22 cellular contexts compared by ENCODE assay signal in genomic region chr7:121953164-121953563, GRCh38.
DNase-seq lines count a peak whose midpoint lies in the region; ATAC-seq, FAIRE-seq and TF ChIP-seq lines count a peak whose summit lies in the region.
"Had no signal": no experiment of that assay in that cellular context is flagged by ENCODE, and none has a peak within 500 bp of the region (broad histone marks: within the 10 kb centered on the region; RNA-seq: fewer than 3 reads in every experiment).

No MANE protein-coding gene starts in this region.

- H4K5ac ChIP-seq in IMR-90 (ENCODE audit: low read depth, low read length) = no peak overlapping the region

- H4K8ac ChIP-seq in IMR-90 (ENCODE audit: low read depth in 2 of 2, low read length in 2 of 2) = no peak overlapping the region

- H4K91ac ChIP-seq in IMR-90 (ENCODE audit: insufficient read depth, low read depth, low read length) = no peak overlapping the region

- no peak overlapping the region for H3K18ac ChIP-seq in IMR-90 (ENCODE audit: low read depth, low read length)

- no peak overlapping the region for H3K23ac ChIP-seq in IMR-90 (ENCODE audit: low read depth, low read length)

- H3K4ac ChIP-seq in IMR-90 (ENCODE audit: low read depth, low read length) = no peak overlapping the region

- H2AK9ac ChIP-seq in IMR-90 (replicated peaks; ENCODE audit: low read depth, low read length, poor library complexity) = no peak overlapping the region

- H3K4me1 ChIP-seq in mammary epithelial cell (ENCODE audit: insufficient read depth, low read length) (peaks cover 9% of the 10 kb centered on the region), IMR-90 (ENCODE audit: control insufficient read depth, insufficient read depth, low read length) (no peaks in the 10 kb centered on the region; the same call in 1 of the 2 replicates), iPS-20b (ENCODE audit: insufficient read depth, low read length) (peaks cover 22% of the 10 kb centered on the region; the same call in 1 of the 2 replicates)

- H3K27me3 Mint-ChIP-seq in MCF 10A (ENCODE audit: insufficient read depth, unreplicated experiment) = no peaks in the 10 kb centered on the region

- ATAC-seq in IMR-90 (ENCODE audit: low read depth) = no peak
- ATAC-seq: CD8-positive, alpha-beta T cell had no signal

- TF ChIP-seq RAD21 in IMR-90 (IDR thresholded peaks at IDR 0.05; ENCODE audit: low read length) = no peak

- DNase-seq in mammary epithelial cell (no peak), MCF 10A (ENCODE audit: unreplicated experiment) (no peak), H54 (ENCODE audit: insufficient read length, low spot score) (no peak), IMR-90 (no peak), OCI-M1 (lab: John Stamatoyannopoulos, UW) (no peak), NCI-H345 (lab: John Stamatoyannopoulos, UW) (no peak)
- DNase-seq: CD8-positive, alpha-beta T cell; COR-L47; DMS153; DMS79 treated with DMSO at 0.1 percent for 48 hours; EL; HCEC 1CT; HFFc6 had no signal

- no peak overlapping the region for H3K14ac ChIP-seq in IMR-90 (replicated peaks; ENCODE audit: low read depth, low read length)

- H2BK120ac ChIP-seq in IMR-90 (ENCODE audit: low read depth, low read length) = no peak overlapping the region

- TF ChIP-seq CTCF in mammary epithelial cell (conservative IDR thresholded peaks at IDR 0.05 in 1 of 2, IDR thresholded peaks at IDR 0.05 in 1 of 2; ENCODE audit: extremely low read depth in 1 of 2, insufficient read depth in 1 of 2, low read depth in 1 of 2, low read length in 2 of 2) (no peak), MCF 10A (IDR thresholded peaks at IDR 0.05; ENCODE audit: unreplicated experiment) (no peak), IMR-90 (conservative IDR thresholded peaks at IDR 0.05; ENCODE audit: low read depth, low read length) (no peak)

- CTCF ChIA-PET in mammary epithelial cell (lab: Charles Lee; ENCODE audit: low non-redundant PET) = no interaction called here
- CTCF ChIA-PET in MCF 10A (lab: Yijun Ruan, JAX) = interaction anchor here (1.8 kb wide), 1 partner anchor 348 kb away, joined by 5 read pairs; no protein-coding TSS in a partner anchor
- CTCF ChIA-PET in IMR-90 (lab: Yijun Ruan, JAX) = no interaction called here

- no peak overlapping the region for H3K27ac Mint-ChIP-seq in MCF 10A (ENCODE audit: low read depth, unreplicated experiment)
- H3K27ac Mint-ChIP-seq: B cell; CD14-positive monocyte; CD8-positive, alpha-beta T cell; HFFc6 had no signal

- H2AFZ ChIP-seq in mammary epithelial cell (ENCODE audit: low read depth, low read length) (peak overlapping the region; percentile 18), IMR-90 (replicated peaks; ENCODE audit: low read length, poor library complexity) (no peak overlapping the region)
- H2AFZ ChIP-seq: GM23248 had no signal

- H3K4me2 ChIP-seq in mammary epithelial cell (ENCODE audit: insufficient read depth, low read depth, low read length) (no peak overlapping the region), IMR-90 (ENCODE audit: low read depth, low read length) (no peak overlapping the region)

- H3K36me3 ChIP-seq in mammary epithelial cell (ENCODE audit: insufficient read depth, low read length) (no peaks in the 10 kb centered on the region), IMR-90 (ENCODE audit: control insufficient read depth, insufficient read depth, low read length) (no peaks in the 10 kb centered on the region), iPS-20b (ENCODE audit: insufficient read depth, low read depth, low read length) (no peaks in the 10 kb centered on the region)

- H2BK15ac ChIP-seq in IMR-90 (ENCODE audit: low read depth, low read length) = no peak overlapping the region

- in situ Hi-C loops in mammary epithelial cell (cut with MboI; ENCODE audit: low sequenced_read_pairs in 2 of 2) = no loop called here
- in situ Hi-C loops in IMR-90 (cut with MboI; ENCODE audit: low sequenced_read_pairs) = no loop called here

- H3K9me3 ChIP-seq in mammary epithelial cell (replicated peaks; ENCODE audit: insufficient read depth, low read length) (no peaks in the 10 kb centered on the region), IMR-90 (ENCODE audit: control insufficient read depth, insufficient read depth, low read length) (no peaks in the 10 kb centered on the region), iPS-20b (ENCODE audit: insufficient read depth, low read depth, low read length) (no peaks in the 10 kb centered on the region)

- dilution Hi-C loops in mammary epithelial cell (cut with HindIII; ENCODE audit: low sequenced_read_pairs) (no loop called here), IMR-90 (cut with HindIII; ENCODE audit: low sequenced_read_pairs, unreplicated experiment) (no loop called here)

- no peak overlapping the region for H2BK20ac ChIP-seq in IMR-90 (ENCODE audit: low read depth, low read length)

- POLR2A ChIA-PET in MCF 10A (lab: Yijun Ruan, JAX) = no interaction called here
- POLR2A ChIA-PET in IMR-90 (lab: Charles Lee; ENCODE audit: unreplicated experiment) = no interaction called here

- no peak overlapping the region for H3K4me3 ChIP-seq in mammary epithelial cell (replicated peaks in 1 of 3; ENCODE audit: insufficient read depth in 1 of 3, low read depth in 2 of 3, low read length in 3 of 3)
- no peak overlapping the region for H3K4me3 ChIP-seq in IMR-90 (ENCODE audit: insufficient read depth, low read depth, low read length)
- no peak overlapping the region for H3K4me3 ChIP-seq in iPS-20b (ENCODE audit: low read length)
- H3K4me3 ChIP-seq: GM23248 had no signal

- H4K20me1 ChIP-seq in mammary epithelial cell (ENCODE audit: insufficient read depth, low read length) (no peaks in the 10 kb centered on the region), IMR-90 (ENCODE audit: insufficient read depth, low read length) (no peaks in the 10 kb centered on the region)

- H2BK5ac ChIP-seq in IMR-90 (ENCODE audit: low read depth, low read length, poor library complexity, severe bottlenecking) = no peak overlapping the region

- no peaks in the 10 kb centered on the region for H3K79me2 ChIP-seq in mammary epithelial cell (ENCODE audit: insufficient read depth, low read length)

- H3K9me1 ChIP-seq in IMR-90 (ENCODE audit: insufficient read depth, low read length) = no peaks in the 10 kb centered on the region

- H3K9ac ChIP-seq in mammary epithelial cell (ENCODE audit: insufficient read depth, low read length) = no peak overlapping the region
- H3K9ac ChIP-seq in IMR-90 (ENCODE audit: low read depth, low read length) = no peak overlapping the region
- peak overlapping the region; percentile 3; the same call in 1 of the 2 replicates for H3K9ac ChIP-seq in iPS-20b (ENCODE audit: low read depth, low read length)
- H3K9ac ChIP-seq: GM23248 had no signal

- FAIRE-seq in H54 (lab: Jason Lieb, UNC) = peak; percentile 11
- FAIRE-seq: A204.1, D721Med, G401.6, GM12891, HTR-8/SVneo had no signal

- H3K56ac ChIP-seq in IMR-90 (ENCODE audit: extremely low read depth, insufficient read depth, low read length) = no peak overlapping the region

- no peak overlapping the region for H2AK5ac ChIP-seq in IMR-90 (ENCODE audit: low read depth, low read length)

- H3K27ac ChIP-seq in mammary epithelial cell (ENCODE audit: insufficient read depth, low read depth, low read length) (no peak overlapping the region), IMR-90 (ENCODE audit: insufficient read depth, low read length) (no peak overlapping the region), iPS-20b (ENCODE audit: low read length) (peak overlapping the region; percentile 16)
- H3K27ac ChIP-seq: GM23248 had no signal

- peaks cover 15% of the 10 kb centered on the region for H3K4me1 Mint-ChIP-seq in MCF 10A (ENCODE audit: insufficient read depth, unreplicated experiment)
- H3K4me1 Mint-ChIP-seq: B cell, CD14-positive monocyte had no signal

- no peak overlapping the region for H3K4me3 Mint-ChIP-seq in MCF 10A (ENCODE audit: unreplicated experiment)
- H3K4me3 Mint-ChIP-seq: B cell; CD14-positive monocyte; CD8-positive, alpha-beta T cell; HFFc6 had no signal

- intact Hi-C loops in mammary epithelial cell (cut with micrococcal nuclease) = no loop called here
- intact Hi-C loops in MCF 10A (cut with micrococcal nuclease) = no loop called here
- intact Hi-C loops in IMR-90 (cut with micrococcal nuclease) = no loop called here

- H3K36me3 Mint-ChIP-seq in MCF 10A (ENCODE audit: insufficient read depth, unreplicated experiment) = no peaks in the 10 kb centered on the region
- H3K36me3 Mint-ChIP-seq: CD14-positive monocyte; CD8-positive, alpha-beta T cell had no signal

- peaks cover 14% of the 10 kb centered on the region for H3K9me3 Mint-ChIP-seq in MCF 10A (ENCODE audit: unreplicated experiment)
- H3K9me3 Mint-ChIP-seq: CD14-positive monocyte, HFFc6 had no signal

- H3K79me1 ChIP-seq in IMR-90 (ENCODE audit: low read depth in 1 of 2, low read length in 2 of 2) = no peaks in the 10 kb centered on the region

- BruUV-seq in mammary epithelial cell (replicated peaks; lab: Mats Ljungman, UMichigan) (no TSS peak), MCF 10A (replicated peaks; lab: Mats Ljungman, UMichigan) (no TSS peak), IMR-90 (replicated peaks; lab: Mats Ljungman, UMichigan) (no TSS peak)

- TF ChIP-seq POLR2A in H54 (IDR thresholded peaks at IDR 0.05; ENCODE audit: low read depth, low read length) = no peak
- no peak for TF ChIP-seq POLR2A in IMR-90 (IDR thresholded peaks at IDR 0.05; ENCODE audit: low read depth, low read length)

- no peaks in the 10 kb centered on the region for H3K27me3 ChIP-seq in mammary epithelial cell (ENCODE audit: insufficient read depth, low read length)
- H3K27me3 ChIP-seq in IMR-90 (ENCODE audit: control insufficient read depth, insufficient read depth, low read length) = no peaks in the 10 kb centered on the region
- no peaks in the 10 kb centered on the region for H3K27me3 ChIP-seq in iPS-20b (ENCODE audit: insufficient read depth, low read length)

TF ChIP-seq in IMR-90, 13 proteins besides CTCF, POLR2A, EP300 and RAD21:
- TF ChIP-seq CHD1 (IDR thresholded peaks at IDR 0.05; ENCODE audit: low read depth, low read length) = no peak
- TF ChIP-seq RFX5 (IDR thresholded peaks at IDR 0.05; ENCODE audit: low read depth, low read length) = no peak
- TF ChIP-seq MXI1 (IDR thresholded peaks at IDR 0.05; ENCODE audit: borderline replicate concordance, low read depth, low read length) = no peak
- no peak for TF ChIP-seq SMC3 (IDR thresholded peaks at IDR 0.05; ENCODE audit: low read depth, low read length)
- TF ChIP-seq CEBPB (IDR thresholded peaks at IDR 0.05; ENCODE audit: low read depth, low read length) = peak; percentile 49; the same call in 1 of the 2 replicates
- no peak for TF ChIP-seq NFE2L2 (IDR thresholded peaks at IDR 0.05; ENCODE audit: low read depth, low read length)
- TF ChIP-seq MAFK (IDR thresholded peaks at IDR 0.05; ENCODE audit: low read depth, low read length) = no peak
